In genomic region chr4:36187723-36188333, GRCh38 we compare ENCODE assay signal across 9 cellular contexts. TPM values are rescaled to one million over a fixed set of nuclear protein-coding genes. Genes with fewer than 3 reads are reported as not detected.
DNase-seq lines count a peak whose midpoint lies in the region; ATAC-seq and TF ChIP-seq lines count a peak whose summit lies in the region.
"Had no signal": no experiment of that assay in that cellular context is flagged by ENCODE, and none has a peak within 500 bp of the region (broad histone marks: within the 10 kb centered on the region; RNA-seq: fewer than 3 reads in every experiment).

No MANE protein-coding gene starts in this region.

- H3K4me3 ChIP-seq in A673 (ENCODE audit: low read depth, low read length, poor library complexity, severe bottlenecking) (no peak overlapping the region), endodermal cell (ENCODE audit: low read length) (no peak overlapping the region), smooth muscle cell (no peak overlapping the region)

- CTCF ChIA-PET in A673 (lab: Charles Lee), result no interaction called here

- no peak for ATAC-seq in HG03565 (IDR thresholded peaks at IDR 0.05; ENCODE audit: unreplicated experiment)

- intact Hi-C loops in A673 (cut with micrococcal nuclease; ENCODE audit: unreplicated experiment), result no loop called here

- H4K20me1 ChIP-seq in smooth muscle cell (ENCODE audit: low read depth), result no peaks in the 10 kb centered on the region

- H3K36me3 Mint-ChIP-seq in endodermal cell (ENCODE audit: low read depth), result no peaks in the 10 kb centered on the region

- no peaks in the 10 kb centered on the region for H3K9me3 Mint-ChIP-seq in endodermal cell
- H3K9me3 Mint-ChIP-seq: activated naive CD4-positive, alpha-beta T cell treated with anti-CD3 and anti-CD28 coated beads, Interleukin-2, amount 50 U/mL, for 24 hours had no signal

- no peaks in the 10 kb centered on the region for H3K79me2 ChIP-seq in smooth muscle cell (ENCODE audit: low read depth)

- no TSS peak for BruUV-seq in A673 (replicated peaks; lab: Mats Ljungman, UMichigan)

- H3K9ac ChIP-seq in endodermal cell (ENCODE audit: extremely low read depth, low read length, poor library complexity, severe bottlenecking) (no peak overlapping the region), smooth muscle cell (ENCODE audit: low read depth) (no peak overlapping the region)

- H3K27me3 ChIP-seq in A673 (replicated peaks; ENCODE audit: insufficient read depth, low read depth, low read length, poor library complexity) (no peaks in the 10 kb centered on the region), endodermal cell (ENCODE audit: control insufficient read depth, insufficient read depth, low read length, poor library complexity, severe bottlenecking) (no peaks in the 10 kb centered on the region), smooth muscle cell (ENCODE audit: low read depth) (no peaks in the 10 kb centered on the region)

- H3K4me1 Mint-ChIP-seq in endodermal cell, result peaks cover 14% of the 10 kb centered on the region

- TF ChIP-seq CTCF in A673 (conservative IDR thresholded peaks at IDR 0.05; ENCODE audit: low read depth, low read length) (peak; percentile 40), GM13976 (IDR thresholded peaks at IDR 0.05; ENCODE audit: borderline replicate concordance, control extremely low read depth, extremely low read depth, insufficient read depth, missing control alignments) (peak; percentile 51), endodermal cell (conservative IDR thresholded peaks at IDR 0.05) (peak; percentile 90), smooth muscle cell (IDR thresholded peaks at IDR 0.05; ENCODE audit: borderline replicate concordance, insufficient read depth, poor library complexity, severe bottlenecking) (peak; percentile 79)

- no peaks in the 10 kb centered on the region for H3K4me1 ChIP-seq in A673 (ENCODE audit: insufficient read depth, low read length, poor library complexity, severe bottlenecking)
- H3K4me1 ChIP-seq in endodermal cell (ENCODE audit: control insufficient read depth, insufficient read depth, low read length), result peaks cover 2% of the 10 kb centered on the region
- peaks cover 6% of the 10 kb centered on the region for H3K4me1 ChIP-seq in smooth muscle cell (ENCODE audit: low read depth)

- no peaks in the 10 kb centered on the region for H3F3A ChIP-seq in smooth muscle cell (ENCODE audit: low read depth)

- no peak overlapping the region for H2AFZ ChIP-seq in smooth muscle cell (ENCODE audit: low read depth)

- H3K27me3 Mint-ChIP-seq in endodermal cell (ENCODE audit: insufficient read depth), result no peaks in the 10 kb centered on the region
- H3K27me3 Mint-ChIP-seq: activated naive CD4-positive, alpha-beta T cell treated with anti-CD3 and anti-CD28 coated beads, Interleukin-2, amount 50 U/mL, for 24 hours had no signal

- H3K27ac Mint-ChIP-seq in endodermal cell, result no peak overlapping the region
- H3K27ac Mint-ChIP-seq: activated naive CD4-positive, alpha-beta T cell treated with anti-CD3 and anti-CD28 coated beads, Interleukin-2, amount 50 U/mL, for 24 hours had no signal

- peak; percentile 12 for DNase-seq in A673 (ENCODE audit: low spot score)
- DNase-seq in GM13976 (ENCODE audit: low spot score), result no peak
- DNase-seq in NCI-H526 treated with DMSO at 0.1 percent for 48 hours (lab: John Stamatoyannopoulos, UW), result peak; percentile 5
- peak; percentile 70 for DNase-seq in endodermal cell
- no peak for DNase-seq in smooth muscle cell (lab: John Stamatoyannopoulos, UW; ENCODE audit: unreplicated experiment)
- DNase-seq in stimulated activated CD4-positive, alpha-beta T cell treated with anti-CD3 and anti-CD28 coated beads, Interleukin-2, amount 100 ng/mL, for 48 hours, result no peak
- DNase-seq in midbrain (lab: John Stamatoyannopoulos, UW), result no peak

- H3K36me3 ChIP-seq in A673 (ENCODE audit: insufficient read depth, low read length, poor library complexity, severe bottlenecking), result no peaks in the 10 kb centered on the region
- no peaks in the 10 kb centered on the region for H3K36me3 ChIP-seq in endodermal cell (ENCODE audit: control insufficient read depth, insufficient read depth, low read length)
- no peaks in the 10 kb centered on the region for H3K36me3 ChIP-seq in smooth muscle cell (ENCODE audit: low read depth)

- WGBS in endodermal cell (ENCODE audit: insufficient coverage in 1 of 2, insufficient read length in 1 of 2), 2 experiments, result 68 to 69% methylated on average over 3 to 4 of the region's 4 CpGs
- 59% methylated on average over 4 of the region's 4 CpGs for WGBS in smooth muscle cell (ENCODE audit: low lambda C conversion rate)

- no peak overlapping the region for H3K27ac ChIP-seq in A673 (ENCODE audit: low read depth, low read length, poor library complexity, severe bottlenecking)
- no peak overlapping the region for H3K27ac ChIP-seq in endodermal cell (ENCODE audit: low read depth, low read length)
- no peak overlapping the region for H3K27ac ChIP-seq in smooth muscle cell (ENCODE audit: low read depth)

- POLR2A ChIA-PET in A673 (lab: Charles Lee; ENCODE audit: low non-redundant PET), result no interaction called here

- in situ Hi-C loops in GM13976 (cut with MboI; ENCODE audit: low sequenced_read_pairs, unreplicated experiment), result no loop called here

- H3K4me2 ChIP-seq in smooth muscle cell, result no peak overlapping the region

- no peak overlapping the region for H3K4me3 Mint-ChIP-seq in endodermal cell
- H3K4me3 Mint-ChIP-seq: activated naive CD4-positive, alpha-beta T cell treated with anti-CD3 and anti-CD28 coated beads, Interleukin-2, amount 50 U/mL, for 24 hours had no signal

- H3K9me3 ChIP-seq in A673 (ENCODE audit: low read depth, low read length, poor library complexity, severe bottlenecking) (no peaks in the 10 kb centered on the region), endodermal cell (ENCODE audit: control insufficient read depth, low read length) (no peaks in the 10 kb centered on the region), smooth muscle cell (replicated peaks; ENCODE audit: low read depth) (no peaks in the 10 kb centered on the region)

RNA-seq across cellular contexts. Expression of gene ARAP2, which starts 56.5 kb away (rescaled TPM):
- total RNA-seq in A673 (2021), result 0.06 and 0.20 TPM in 2 replicates
- 1 to 10 TPM; 2.2 to 5.5 TPM for total RNA-seq in endodermal cell
- 1.0 TPM for polyA plus RNA-seq in endodermal cell (2013, experiment 1 of 2)
- polyA plus RNA-seq in endodermal cell (2013, experiment 2 of 2), result 1.4 TPM
- total RNA-seq in smooth muscle cell, result 12.6 and 17.9 TPM in 2 replicates
- 1.2 and 3.5 TPM in 2 replicates for polyA plus RNA-seq in smooth muscle cell

Comparison
In these comparisons a context has a peak if more than half of its experiments do, and no peak if none do; other contexts are left out.
1. DNase-seq: peak in A673 (single experiment), NCI-H526 treated with DMSO at 0.1 percent for 48 hours (single experiment) and endodermal cell (single experiment); none in GM13976 (single experiment), smooth muscle cell (single experiment), stimulated activated CD4-positive, alpha-beta T cell treated with anti-CD3 and anti-CD28 coated beads, Interleukin-2, amount 100 ng/mL, for 48 hours (0 of 2) and midbrain (single experiment).
2. CTCF ChIP-seq: peak in every context shown above with its lines; median percentile 90 in endodermal cell; 79 in smooth muscle cell; 51 in GM13976; 40 in A673.